ENCODE assay signal across 9 cellular contexts in the genomic region with DNA sequence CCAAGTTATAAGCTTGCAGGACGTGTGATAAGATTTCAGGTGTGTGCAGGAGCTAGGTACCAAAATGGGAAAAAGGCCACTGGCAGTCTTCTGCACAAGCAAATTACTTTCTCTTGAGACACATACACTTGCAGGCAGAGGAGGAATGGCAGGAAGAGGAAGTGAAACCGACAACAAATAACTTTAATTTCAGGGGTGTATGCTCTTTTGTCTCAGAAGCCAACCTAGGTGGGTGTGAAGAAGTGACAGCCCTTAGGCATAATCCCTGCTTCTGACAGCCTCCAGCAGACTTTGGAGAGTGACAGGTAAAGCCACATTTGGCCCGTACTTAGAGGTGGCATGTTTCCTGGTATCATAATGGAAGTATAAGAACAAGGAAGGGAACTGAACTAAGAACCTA.
DNase-seq lines count a peak whose midpoint lies in the region; ATAC-seq and TF ChIP-seq lines count a peak whose summit lies in the region.
"Had no signal": no experiment of that assay in that cellular context is flagged by ENCODE, and none has a peak within 500 bp of the region (broad histone marks: within the 10 kb centered on the region; RNA-seq: fewer than 3 reads in every experiment).

No MANE protein-coding gene starts in this region.

- peak; percentile 27 for DNase-seq in activated naive CD4-positive, alpha-beta T cell treated with anti-CD3 and anti-CD28 coated beads, Interleukin-2, amount 10 ng/mL, durations not matched to agents 7 days and 5 days
- DNase-seq in activated naive CD4-positive, alpha-beta T cell treated with Interleukin-2 at 50 U/mL for 16 hours: no peak
- DNase-seq in activated CD4-positive, alpha-beta memory T cell treated with anti-CD3 and anti-CD28 coated beads for 36 hours: no peak
- DNase-seq in vagina (ENCODE audit: extremely low spot score in 2 of 2) (no peak), NCI-H1417 (lab: John Stamatoyannopoulos, UW) (no peak), NK-92 (lab: John Stamatoyannopoulos, UW; ENCODE audit: unreplicated experiment) (no peak)

- intact Hi-C loops in activated CD4-positive, alpha-beta memory T cell treated with anti-CD3 and anti-CD28 coated beads for 36 hours (cut with micrococcal nuclease): loop anchor here (10.0 kb wide), 1 partner anchor 440 kb away; no protein-coding TSS in a partner anchor
- intact Hi-C loops in vagina (cut with DNase I): no loop called here

- ATAC-seq in HG03097 (IDR thresholded peaks at IDR 0.05; ENCODE audit: low FRiP score, unreplicated experiment): peak; percentile 94
- ATAC-seq in SK-N-SH treated with all-trans-retinoic acid at 6 μM for 48 hours: no peak

- H3K36me3 Mint-ChIP-seq in activated naive CD4-positive, alpha-beta T cell treated with anti-CD3 and anti-CD28 coated beads, Interleukin-2, amount 10 ng/mL, durations not matched to agents 7 days and 5 days: peaks cover 72% of the 10 kb centered on the region
- H3K36me3 Mint-ChIP-seq in activated CD4-positive, alpha-beta memory T cell treated with anti-CD3 and anti-CD28 coated beads for 36 hours: peaks cover 49% of the 10 kb centered on the region

- H3K27ac ChIP-seq in vagina: peak overlapping the region; percentile 63
- H3K27ac ChIP-seq: C4-2B had no signal

- H3K4me3 ChIP-seq in vagina: no peak overlapping the region

- H3K4me1 Mint-ChIP-seq in activated naive CD4-positive, alpha-beta T cell treated with anti-CD3 and anti-CD28 coated beads, Interleukin-2, amount 10 ng/mL, durations not matched to agents 7 days and 5 days: peaks cover 68% of the 10 kb centered on the region
- H3K4me1 Mint-ChIP-seq in activated CD4-positive, alpha-beta memory T cell treated with anti-CD3 and anti-CD28 coated beads for 36 hours (ENCODE audit: low read depth): peaks cover 85% of the 10 kb centered on the region

- no peak for TF ChIP-seq POLR2A in vagina (IDR thresholded peaks at IDR 0.05)

- H3K4me3 Mint-ChIP-seq in activated naive CD4-positive, alpha-beta T cell treated with anti-CD3 and anti-CD28 coated beads, Interleukin-2, amount 10 ng/mL, durations not matched to agents 7 days and 5 days: peak overlapping the region; percentile 38
- peak overlapping the region; percentile 33 for H3K4me3 Mint-ChIP-seq in activated CD4-positive, alpha-beta memory T cell treated with anti-CD3 and anti-CD28 coated beads for 36 hours

- peak overlapping the region; percentile 92 for H3K27ac Mint-ChIP-seq in activated naive CD4-positive, alpha-beta T cell treated with anti-CD3 and anti-CD28 coated beads, Interleukin-2, amount 10 ng/mL, durations not matched to agents 7 days and 5 days
- H3K27ac Mint-ChIP-seq in activated CD4-positive, alpha-beta memory T cell treated with anti-CD3 and anti-CD28 coated beads for 36 hours: peak overlapping the region; percentile 79

- H3K4me1 ChIP-seq in vagina: peaks cover 52% of the 10 kb centered on the region

- H3K9me3 Mint-ChIP-seq in activated naive CD4-positive, alpha-beta T cell treated with anti-CD3 and anti-CD28 coated beads, Interleukin-2, amount 10 ng/mL, durations not matched to agents 7 days and 5 days: no peaks in the 10 kb centered on the region
- H3K9me3 Mint-ChIP-seq in activated CD4-positive, alpha-beta memory T cell treated with anti-CD3 and anti-CD28 coated beads for 36 hours: no peaks in the 10 kb centered on the region

- H3K27me3 Mint-ChIP-seq in activated naive CD4-positive, alpha-beta T cell treated with anti-CD3 and anti-CD28 coated beads, Interleukin-2, amount 10 ng/mL, durations not matched to agents 7 days and 5 days: no peaks in the 10 kb centered on the region
- H3K27me3 Mint-ChIP-seq in activated CD4-positive, alpha-beta memory T cell treated with anti-CD3 and anti-CD28 coated beads for 36 hours: no peaks in the 10 kb centered on the region

- no peak for TF ChIP-seq CTCF in vagina (IDR thresholded peaks at IDR 0.05)

- POLR2A ChIA-PET in activated CD4-positive, alpha-beta memory T cell treated with anti-CD3 and anti-CD28 coated beads for 36 hours (lab: Charles Lee): no interaction called here

- no peaks in the 10 kb centered on the region for H3K9me3 ChIP-seq in vagina

- CTCF ChIA-PET in activated naive CD4-positive, alpha-beta T cell treated with anti-CD3 and anti-CD28 coated beads, Interleukin-2, amount 10 ng/mL, durations not matched to agents 7 days and 5 days (lab: Charles Lee): interaction anchor here (1.2 to 2.9 kb wide), 3 partner anchors 12 to 80 kb away, joined by 5 to 8 read pairs (median 6); no protein-coding TSS in a partner anchor
- CTCF ChIA-PET in activated CD4-positive, alpha-beta memory T cell treated with anti-CD3 and anti-CD28 coated beads for 36 hours (lab: Charles Lee): interaction anchor here (1.2 to 3.0 kb wide), 4 partner anchors 11 to 321 kb away, joined by 3 to 11 read pairs (median 4); no protein-coding TSS in a partner anchor

- H3K36me3 ChIP-seq in vagina: peaks cover 0 to 2% of the 10 kb centered on the region in 2 donors

- no peaks in the 10 kb centered on the region for H3K27me3 ChIP-seq in vagina

TF ChIP-seq in SK-N-SH treated with all-trans-retinoic acid at 6 μM for 48 hours, 23 proteins besides CTCF, POLR2A, EP300 and RAD21:
- no peak for TF ChIP-seq OSR1 (CRISPR knock-in tag; IDR thresholded peaks at IDR 0.05)
- TF ChIP-seq, protein P1, sequence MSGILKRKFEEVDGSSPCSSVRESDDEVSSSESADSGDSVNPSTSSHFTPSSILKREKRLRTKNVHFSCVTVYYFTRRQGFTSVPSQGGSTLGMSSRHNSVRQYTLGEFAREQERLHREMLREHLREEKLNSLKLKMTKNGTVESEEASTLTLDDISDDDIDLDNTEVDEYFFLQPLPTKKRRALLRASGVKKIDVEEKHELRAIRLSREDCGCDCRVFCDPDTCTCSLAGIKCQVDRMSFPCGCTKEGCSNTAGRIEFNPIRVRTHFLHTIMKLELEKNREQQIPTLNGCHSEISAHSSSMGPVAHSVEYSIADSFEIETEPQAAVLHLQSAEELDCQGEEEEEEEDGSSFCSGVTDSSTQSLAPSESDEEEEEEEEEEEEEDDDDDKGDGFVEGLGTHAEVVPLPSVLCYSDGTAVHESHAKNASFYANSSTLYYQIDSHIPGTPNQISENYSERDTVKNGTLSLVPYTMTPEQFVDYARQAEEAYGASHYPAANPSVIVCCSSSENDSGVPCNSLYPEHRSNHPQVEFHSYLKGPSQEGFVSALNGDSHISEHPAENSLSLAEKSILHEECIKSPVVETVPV (CRISPR knock-in tag; IDR thresholded peaks at IDR 0.05): no peak
